In genomic region chr1:38533772-38534472, GRCh38 we compare ENCODE assay signal across 24 cellular contexts.
DNase-seq lines count a peak whose midpoint lies in the region; ATAC-seq and TF ChIP-seq lines count a peak whose summit lies in the region.
"Had no signal": no experiment of that assay in that cellular context is flagged by ENCODE, and none has a peak within 500 bp of the region (broad histone marks: within the 10 kb centered on the region; RNA-seq: fewer than 3 reads in every experiment).

No MANE protein-coding gene starts in this region.

- H3K79me2 ChIP-seq in smooth muscle cell (ENCODE audit: low read depth), result no peaks in the 10 kb centered on the region

- peak; percentile 53 for DNase-seq in T-helper 2 cell treated with Interferon-gamma antibody and Interleukin-4, amounts not matched to agents 5 μg/mL and 100 μg/mL, for 36 hours (ENCODE audit: low spot score)
- DNase-seq in T-helper 2 cell (no peak), smooth muscle cell (lab: John Stamatoyannopoulos, UW; ENCODE audit: unreplicated experiment) (no peak)
- DNase-seq in activated naive CD4-positive, alpha-beta T cell treated with anti-CD3 and anti-CD28 coated beads, Interleukin-2, amount 50 U/mL, for 72 hours (ENCODE audit: low spot score in 2 of 2), result peak in 1 of 2 donors; percentile 20
- DNase-seq in activated naive CD4-positive, alpha-beta T cell treated with anti-CD3 and anti-CD28 coated beads, Interleukin-2, amount 50 U/mL, for 16 hours, result no peak
- DNase-seq in activated T-helper 1 cell treated with anti-CD3 and anti-CD28 coated beads, Interleukin-12 subunit alpha, Interleukin-12 subunit beta, Interleukin-2, Interleukin-4 antibody, amounts not matched to agents 30 ng/mL and 10 ng/mL and 1 ng/mL, durations not matched to agents 14 hours and 24 hours and 36 hours (ENCODE audit: low spot score), result no peak
- no peak for DNase-seq in stimulated activated effector memory CD8-positive, alpha-beta T cell treated with anti-CD3 and anti-CD28 coated beads, Interleukin-12 subunit alpha, Interleukin-12 subunit beta, amount 100 ng/mL, for 72 hours (ENCODE audit: low spot score in 2 of 2)
- DNase-seq: 8988T; activated CD4-positive, alpha-beta T cell treated with anti-CD3 and anti-CD28 coated beads, Interleukin-2, amount 50 U/mL, for 4 hours; brain microvascular endothelial cell; CD4-positive, alpha-beta memory T cell; GOT3; head of caudate nucleus; KBM-7; mammary epithelial cell; MM.1S; NCI-H1436; NCI-H2107; NK-92 treated with Interleukin-12 subunit alpha and Interleukin-12 subunit beta, amount 100 ng/mL, for 24 hours; right lobe of liver; SJCRH30 had no signal

- no peaks in the 10 kb centered on the region for H4K20me1 ChIP-seq in smooth muscle cell (ENCODE audit: low read depth)

- H3K9me3 Mint-ChIP-seq in T-helper 2 cell treated with Interferon-gamma antibody and Interleukin-4, amounts not matched to agents 5 μg/mL and 100 μg/mL, for 36 hours, result peaks cover 4% of the 10 kb centered on the region
- no peaks in the 10 kb centered on the region for H3K9me3 Mint-ChIP-seq in activated naive CD4-positive, alpha-beta T cell treated with anti-CD3 and anti-CD28 coated beads, Interleukin-2, amount 50 U/mL, for 72 hours
- H3K9me3 Mint-ChIP-seq in activated T-helper 1 cell treated with anti-CD3 and anti-CD28 coated beads, Interleukin-12 subunit alpha, Interleukin-12 subunit beta, Interleukin-2, Interleukin-4 antibody, amounts not matched to agents 30 ng/mL and 10 ng/mL and 1 ng/mL, durations not matched to agents 14 hours and 24 hours and 36 hours, result no peaks in the 10 kb centered on the region
- H3K9me3 Mint-ChIP-seq in stimulated activated effector memory CD8-positive, alpha-beta T cell treated with anti-CD3 and anti-CD28 coated beads, Interleukin-12 subunit alpha, Interleukin-12 subunit beta, amount 100 ng/mL, for 72 hours, result no peaks in the 10 kb centered on the region
- H3K9me3 Mint-ChIP-seq: CD4-positive, alpha-beta memory T cell had no signal

- H3K4me1 ChIP-seq in smooth muscle cell (ENCODE audit: low read depth), result no peaks in the 10 kb centered on the region
- H3K4me1 ChIP-seq: right lobe of liver, SJCRH30 had no signal

- no peaks in the 10 kb centered on the region for H3K36me3 ChIP-seq in smooth muscle cell (ENCODE audit: low read depth)
- H3K36me3 ChIP-seq: brain microvascular endothelial cell, right lobe of liver, SJCRH30 had no signal

- no peak for TF ChIP-seq CTCF in smooth muscle cell (IDR thresholded peaks at IDR 0.05; ENCODE audit: borderline replicate concordance, insufficient read depth, poor library complexity, severe bottlenecking)

- H3K27me3 ChIP-seq in smooth muscle cell (ENCODE audit: low read depth), result no peaks in the 10 kb centered on the region
- H3K27me3 ChIP-seq: brain microvascular endothelial cell, right lobe of liver, SJCRH30 had no signal

- H3K4me2 ChIP-seq in smooth muscle cell, result no peak overlapping the region

- H3K9ac ChIP-seq in smooth muscle cell (ENCODE audit: low read depth), result no peak overlapping the region

- intact Hi-C loops in activated T-helper 1 cell treated with anti-CD3 and anti-CD28 coated beads, Interleukin-12 subunit alpha, Interleukin-12 subunit beta, Interleukin-2, Interleukin-4 antibody, amounts not matched to agents 30 ng/mL and 10 ng/mL and 1 ng/mL, durations not matched to agents 14 hours and 24 hours and 36 hours (cut with micrococcal nuclease), result loop anchor here (1.0 to 2.0 kb wide), 3 partner anchors 25 to 505 kb away; no protein-coding TSS in a partner anchor

- peaks cover 8% of the 10 kb centered on the region for H3K4me1 Mint-ChIP-seq in T-helper 2 cell treated with Interferon-gamma antibody and Interleukin-4, amounts not matched to agents 5 μg/mL and 100 μg/mL, for 36 hours (ENCODE audit: low read depth)
- peaks cover 9% of the 10 kb centered on the region for H3K4me1 Mint-ChIP-seq in activated T-helper 1 cell treated with anti-CD3 and anti-CD28 coated beads, Interleukin-12 subunit alpha, Interleukin-12 subunit beta, Interleukin-2, Interleukin-4 antibody, amounts not matched to agents 30 ng/mL and 10 ng/mL and 1 ng/mL, durations not matched to agents 14 hours and 24 hours and 36 hours (ENCODE audit: low read depth)
- H3K4me1 Mint-ChIP-seq in stimulated activated effector memory CD8-positive, alpha-beta T cell treated with anti-CD3 and anti-CD28 coated beads, Interleukin-12 subunit alpha, Interleukin-12 subunit beta, amount 100 ng/mL, for 72 hours, result no peaks in the 10 kb centered on the region

- no peaks in the 10 kb centered on the region for H3K9me3 ChIP-seq in smooth muscle cell (replicated peaks; ENCODE audit: low read depth)
- H3K9me3 ChIP-seq: right lobe of liver, SJCRH30 had no signal

- H2AFZ ChIP-seq in smooth muscle cell (ENCODE audit: low read depth), result no peak overlapping the region

- WGBS in smooth muscle cell (ENCODE audit: low lambda C conversion rate), result 54% methylated on average over 5 of the region's 5 CpGs

- no peak overlapping the region for H3K27ac ChIP-seq in smooth muscle cell (ENCODE audit: low read depth)
- H3K27ac ChIP-seq: brain microvascular endothelial cell, epithelial cell of prostate, right lobe of liver, SJCRH30 had no signal

- H3K4me3 ChIP-seq in smooth muscle cell, result no peak overlapping the region
- H3K4me3 ChIP-seq: right lobe of liver, SJCRH30 had no signal

- H3K27ac Mint-ChIP-seq in T-helper 2 cell treated with Interferon-gamma antibody and Interleukin-4, amounts not matched to agents 5 μg/mL and 100 μg/mL, for 36 hours, result no peak overlapping the region
- peak overlapping the region; percentile 61 to 74 for H3K27ac Mint-ChIP-seq in activated naive CD4-positive, alpha-beta T cell treated with anti-CD3 and anti-CD28 coated beads, Interleukin-2, amount 50 U/mL, for 72 hours
- H3K27ac Mint-ChIP-seq in activated T-helper 1 cell treated with anti-CD3 and anti-CD28 coated beads, Interleukin-12 subunit alpha, Interleukin-12 subunit beta, Interleukin-2, Interleukin-4 antibody, amounts not matched to agents 30 ng/mL and 10 ng/mL and 1 ng/mL, durations not matched to agents 14 hours and 24 hours and 36 hours, result peak overlapping the region; percentile 59
- no peak overlapping the region for H3K27ac Mint-ChIP-seq in stimulated activated effector memory CD8-positive, alpha-beta T cell treated with anti-CD3 and anti-CD28 coated beads, Interleukin-12 subunit alpha, Interleukin-12 subunit beta, amount 100 ng/mL, for 72 hours
- H3K27ac Mint-ChIP-seq: CD4-positive, alpha-beta memory T cell had no signal

- no peaks in the 10 kb centered on the region for H3F3A ChIP-seq in smooth muscle cell (ENCODE audit: low read depth)

- peaks cover 12% of the 10 kb centered on the region for H3K27me3 Mint-ChIP-seq in T-helper 2 cell treated with Interferon-gamma antibody and Interleukin-4, amounts not matched to agents 5 μg/mL and 100 μg/mL, for 36 hours (ENCODE audit: low read depth)
- H3K27me3 Mint-ChIP-seq in activated T-helper 1 cell treated with anti-CD3 and anti-CD28 coated beads, Interleukin-12 subunit alpha, Interleukin-12 subunit beta, Interleukin-2, Interleukin-4 antibody, amounts not matched to agents 30 ng/mL and 10 ng/mL and 1 ng/mL, durations not matched to agents 14 hours and 24 hours and 36 hours (ENCODE audit: insufficient read depth), result peaks cover 10% of the 10 kb centered on the region

- no peak overlapping the region for H3K4me3 Mint-ChIP-seq in T-helper 2 cell treated with Interferon-gamma antibody and Interleukin-4, amounts not matched to agents 5 μg/mL and 100 μg/mL, for 36 hours
- no peak overlapping the region for H3K4me3 Mint-ChIP-seq in activated T-helper 1 cell treated with anti-CD3 and anti-CD28 coated beads, Interleukin-12 subunit alpha, Interleukin-12 subunit beta, Interleukin-2, Interleukin-4 antibody, amounts not matched to agents 30 ng/mL and 10 ng/mL and 1 ng/mL, durations not matched to agents 14 hours and 24 hours and 36 hours
- H3K4me3 Mint-ChIP-seq in stimulated activated effector memory CD8-positive, alpha-beta T cell treated with anti-CD3 and anti-CD28 coated beads, Interleukin-12 subunit alpha, Interleukin-12 subunit beta, amount 100 ng/mL, for 72 hours, result no peak overlapping the region
- H3K4me3 Mint-ChIP-seq: CD4-positive, alpha-beta memory T cell had no signal

- peak; percentile 99 for ATAC-seq in activated naive CD4-positive, alpha-beta T cell treated with anti-CD3 and anti-CD28 coated beads, Interleukin-2, amount 50 U/mL, for 72 hours
- ATAC-seq in stimulated activated effector memory CD8-positive, alpha-beta T cell treated with anti-CD3 and anti-CD28 coated beads, Interleukin-12 subunit alpha, Interleukin-12 subunit beta, amount 100 ng/mL, for 72 hours, result peak; percentile 87
- no peak for ATAC-seq in GM18517 (IDR thresholded peaks at IDR 0.05; ENCODE audit: unreplicated experiment)
- ATAC-seq: Panc1, right lobe of liver had no signal

- H3K36me3 Mint-ChIP-seq in T-helper 2 cell treated with Interferon-gamma antibody and Interleukin-4, amounts not matched to agents 5 μg/mL and 100 μg/mL, for 36 hours (ENCODE audit: low read depth), result no peaks in the 10 kb centered on the region
- no peaks in the 10 kb centered on the region for H3K36me3 Mint-ChIP-seq in activated naive CD4-positive, alpha-beta T cell treated with anti-CD3 and anti-CD28 coated beads, Interleukin-2, amount 50 U/mL, for 72 hours
- peaks cover 2% of the 10 kb centered on the region for H3K36me3 Mint-ChIP-seq in activated T-helper 1 cell treated with anti-CD3 and anti-CD28 coated beads, Interleukin-12 subunit alpha, Interleukin-12 subunit beta, Interleukin-2, Interleukin-4 antibody, amounts not matched to agents 30 ng/mL and 10 ng/mL and 1 ng/mL, durations not matched to agents 14 hours and 24 hours and 36 hours (ENCODE audit: low read depth)
- no peaks in the 10 kb centered on the region for H3K36me3 Mint-ChIP-seq in stimulated activated effector memory CD8-positive, alpha-beta T cell treated with anti-CD3 and anti-CD28 coated beads, Interleukin-12 subunit alpha, Interleukin-12 subunit beta, amount 100 ng/mL, for 72 hours
- H3K36me3 Mint-ChIP-seq: CD4-positive, alpha-beta memory T cell had no signal

Comparison
In these comparisons a context has a peak if more than half of its experiments do, and no peak if none do; other contexts are left out.
1. H3K27ac Mint-ChIP-seq: peak in activated naive CD4-positive, alpha-beta T cell treated with anti-CD3 and anti-CD28 coated beads, Interleukin-2, amount 50 U/mL, for 72 hours (2 of 2) and activated T-helper 1 cell treated with anti-CD3 and anti-CD28 coated beads, Interleukin-12 subunit alpha, Interleukin-12 subunit beta, Interleukin-2, Interleukin-4 antibody, amounts not matched to agents 30 ng/mL and 10 ng/mL and 1 ng/mL, durations not matched to agents 14 hours and 24 hours and 36 hours (single experiment); none in T-helper 2 cell treated with Interferon-gamma antibody and Interleukin-4, amounts not matched to agents 5 μg/mL and 100 μg/mL, for 36 hours (single experiment) and stimulated activated effector memory CD8-positive, alpha-beta T cell treated with anti-CD3 and anti-CD28 coated beads, Interleukin-12 subunit alpha, Interleukin-12 subunit beta, amount 100 ng/mL, for 72 hours (single experiment).